Comparison of ENCODE assay signal across 1 cellular context in the genomic region with DNA sequence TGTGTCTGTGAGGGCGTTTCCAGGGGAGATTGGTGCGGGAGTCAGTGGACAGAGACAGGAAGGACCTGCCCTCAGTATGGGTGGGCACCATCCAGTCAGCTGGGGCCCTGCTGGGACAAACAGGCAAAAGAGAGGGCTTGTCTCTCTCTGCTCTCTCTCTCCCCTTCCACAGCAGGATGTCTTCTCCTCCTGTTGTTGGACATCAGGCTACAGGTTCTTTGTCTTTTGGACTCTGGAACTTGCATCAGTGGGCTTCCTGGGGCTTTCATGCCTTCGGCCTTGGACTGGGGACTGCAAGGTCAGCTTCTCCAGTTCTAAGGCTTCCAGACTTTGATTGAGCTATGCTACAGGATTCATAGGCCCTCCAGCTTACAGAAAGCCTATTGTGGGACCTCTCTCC.
A peak's percentile ranks its signal among the peaks of the same experiment; 100 is the strongest.
TF ChIP-seq lines count a peak whose summit lies in the region.

No MANE protein-coding gene starts in this region.

TF ChIP-seq in HepG2, 621 proteins besides CTCF, POLR2A, EP300 and RAD21 (continued from another document and continues in another):
- TF ChIP-seq, protein P1, sequence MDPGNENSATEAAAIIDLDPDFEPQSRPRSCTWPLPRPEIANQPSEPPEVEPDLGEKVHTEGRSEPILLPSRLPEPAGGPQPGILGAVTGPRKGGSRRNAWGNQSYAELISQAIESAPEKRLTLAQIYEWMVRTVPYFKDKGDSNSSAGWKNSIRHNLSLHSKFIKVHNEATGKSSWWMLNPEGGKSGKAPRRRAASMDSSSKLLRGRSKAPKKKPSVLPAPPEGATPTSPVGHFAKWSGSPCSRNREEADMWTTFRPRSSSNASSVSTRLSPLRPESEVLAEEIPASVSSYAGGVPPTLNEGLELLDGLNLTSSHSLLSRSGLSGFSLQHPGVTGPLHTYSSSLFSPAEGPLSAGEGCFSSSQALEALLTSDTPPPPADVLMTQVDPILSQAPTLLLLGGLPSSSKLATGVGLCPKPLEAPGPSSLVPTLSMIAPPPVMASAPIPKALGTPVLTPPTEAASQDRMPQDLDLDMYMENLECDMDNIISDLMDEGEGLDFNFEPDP (CRISPR knock-in tag; conservative IDR thresholded peaks at IDR 0.05), result no peak
- TF ChIP-seq BRCA1 (CRISPR knock-in tag; IDR thresholded peaks at IDR 0.05) (no peak), SAP130 (CRISPR knock-in tag; IDR thresholded peaks at IDR 0.05; ENCODE audit: low read depth) (peak; percentile 47), SETDB1 (CRISPR knock-in tag; IDR thresholded peaks at IDR 0.05; ENCODE audit: borderline replicate concordance) (no peak), NPAS2 (CRISPR knock-in tag; IDR thresholded peaks at IDR 0.05; ENCODE audit: borderline replicate concordance) (no peak), ZNF326 (CRISPR knock-in tag; IDR thresholded peaks at IDR 0.05; ENCODE audit: borderline replicate concordance) (no peak), ADNP (CRISPR knock-in tag; IDR thresholded peaks at IDR 0.05) (no peak), ZNF17 (CRISPR knock-in tag; IDR thresholded peaks at IDR 0.05) (no peak), ZNF292 (CRISPR knock-in tag; IDR thresholded peaks at IDR 0.05; ENCODE audit: borderline replicate concordance, low read depth) (peak; percentile 76; the same call in 1 of the 2 replicates), ZSCAN22 (CRISPR knock-in tag; IDR thresholded peaks at IDR 0.05) (no peak), PAF1 (CRISPR knock-in tag; IDR thresholded peaks at IDR 0.05) (no peak), ZNF431 (CRISPR knock-in tag; IDR thresholded peaks at IDR 0.05; ENCODE audit: borderline replicate concordance, low read depth) (no peak), ZNF572 (CRISPR knock-in tag; IDR thresholded peaks at IDR 0.05) (no peak), ZNF552 (CRISPR knock-in tag; IDR thresholded peaks at IDR 0.05; ENCODE audit: borderline replicate concordance) (no peak), U2AF2 (IDR thresholded peaks at IDR 0.05; ENCODE audit: low read depth, low read length) (no peak), PPARG (CRISPR knock-in tag; conservative IDR thresholded peaks at IDR 0.05) (peak; percentile 54), ZFP37 (CRISPR knock-in tag; IDR thresholded peaks at IDR 0.05; ENCODE audit: borderline replicate concordance) (no peak), TCF7 (IDR thresholded peaks at IDR 0.05; ENCODE audit: low read depth) (peak; percentile 44; the same call in 1 of the 2 replicates), SKI (IDR thresholded peaks at IDR 0.05; ENCODE audit: partially characterized antibody) (no peak), ZNF335 (CRISPR knock-in tag; IDR thresholded peaks at IDR 0.05) (0 out of 2 replicates have a peak, but pooled peaks have one; percentile 27), ZNF891 (CRISPR knock-in tag; IDR thresholded peaks at IDR 0.05) (0 out of 2 replicates have a peak, but pooled peaks have one; percentile 20), ZBTB21 (CRISPR knock-in tag; IDR thresholded peaks at IDR 0.05) (no peak; the same call in 1 of the 2 replicates), ZNF570 (CRISPR knock-in tag; IDR thresholded peaks at IDR 0.05; ENCODE audit: borderline replicate concordance) (no peak), REPIN1 (CRISPR knock-in tag; IDR thresholded peaks at IDR 0.05; ENCODE audit: borderline replicate concordance, low read depth) (peak; percentile 29; the same call in 1 of the 2 replicates), ZZZ3 (CRISPR knock-in tag; IDR thresholded peaks at IDR 0.05; ENCODE audit: borderline replicate concordance) (no peak), ZNF230 (CRISPR knock-in tag; IDR thresholded peaks at IDR 0.05) (no peak)
- TF ChIP-seq, protein P2, sequence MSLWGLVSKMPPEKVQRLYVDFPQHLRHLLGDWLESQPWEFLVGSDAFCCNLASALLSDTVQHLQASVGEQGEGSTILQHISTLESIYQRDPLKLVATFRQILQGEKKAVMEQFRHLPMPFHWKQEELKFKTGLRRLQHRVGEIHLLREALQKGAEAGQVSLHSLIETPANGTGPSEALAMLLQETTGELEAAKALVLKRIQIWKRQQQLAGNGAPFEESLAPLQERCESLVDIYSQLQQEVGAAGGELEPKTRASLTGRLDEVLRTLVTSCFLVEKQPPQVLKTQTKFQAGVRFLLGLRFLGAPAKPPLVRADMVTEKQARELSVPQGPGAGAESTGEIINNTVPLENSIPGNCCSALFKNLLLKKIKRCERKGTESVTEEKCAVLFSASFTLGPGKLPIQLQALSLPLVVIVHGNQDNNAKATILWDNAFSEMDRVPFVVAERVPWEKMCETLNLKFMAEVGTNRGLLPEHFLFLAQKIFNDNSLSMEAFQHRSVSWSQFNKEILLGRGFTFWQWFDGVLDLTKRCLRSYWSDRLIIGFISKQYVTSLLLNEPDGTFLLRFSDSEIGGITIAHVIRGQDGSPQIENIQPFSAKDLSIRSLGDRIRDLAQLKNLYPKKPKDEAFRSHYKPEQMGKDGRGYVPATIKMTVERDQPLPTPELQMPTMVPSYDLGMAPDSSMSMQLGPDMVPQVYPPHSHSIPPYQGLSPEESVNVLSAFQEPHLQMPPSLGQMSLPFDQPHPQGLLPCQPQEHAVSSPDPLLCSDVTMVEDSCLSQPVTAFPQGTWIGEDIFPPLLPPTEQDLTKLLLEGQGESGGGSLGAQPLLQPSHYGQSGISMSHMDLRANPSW (CRISPR knock-in tag; IDR thresholded peaks at IDR 0.05; ENCODE audit: borderline replicate concordance), result no peak
- TF ChIP-seq, protein P3, sequence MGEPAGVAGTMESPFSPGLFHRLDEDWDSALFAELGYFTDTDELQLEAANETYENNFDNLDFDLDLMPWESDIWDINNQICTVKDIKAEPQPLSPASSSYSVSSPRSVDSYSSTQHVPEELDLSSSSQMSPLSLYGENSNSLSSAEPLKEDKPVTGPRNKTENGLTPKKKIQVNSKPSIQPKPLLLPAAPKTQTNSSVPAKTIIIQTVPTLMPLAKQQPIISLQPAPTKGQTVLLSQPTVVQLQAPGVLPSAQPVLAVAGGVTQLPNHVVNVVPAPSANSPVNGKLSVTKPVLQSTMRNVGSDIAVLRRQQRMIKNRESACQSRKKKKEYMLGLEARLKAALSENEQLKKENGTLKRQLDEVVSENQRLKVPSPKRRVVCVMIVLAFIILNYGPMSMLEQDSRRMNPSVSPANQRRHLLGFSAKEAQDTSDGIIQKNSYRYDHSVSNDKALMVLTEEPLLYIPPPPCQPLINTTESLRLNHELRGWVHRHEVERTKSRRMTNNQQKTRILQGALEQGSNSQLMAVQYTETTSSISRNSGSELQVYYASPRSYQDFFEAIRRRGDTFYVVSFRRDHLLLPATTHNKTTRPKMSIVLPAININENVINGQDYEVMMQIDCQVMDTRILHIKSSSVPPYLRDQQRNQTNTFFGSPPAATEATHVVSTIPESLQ (CRISPR knock-in tag; conservative IDR thresholded peaks at IDR 0.05), result no peak
- TF ChIP-seq, protein P4, sequence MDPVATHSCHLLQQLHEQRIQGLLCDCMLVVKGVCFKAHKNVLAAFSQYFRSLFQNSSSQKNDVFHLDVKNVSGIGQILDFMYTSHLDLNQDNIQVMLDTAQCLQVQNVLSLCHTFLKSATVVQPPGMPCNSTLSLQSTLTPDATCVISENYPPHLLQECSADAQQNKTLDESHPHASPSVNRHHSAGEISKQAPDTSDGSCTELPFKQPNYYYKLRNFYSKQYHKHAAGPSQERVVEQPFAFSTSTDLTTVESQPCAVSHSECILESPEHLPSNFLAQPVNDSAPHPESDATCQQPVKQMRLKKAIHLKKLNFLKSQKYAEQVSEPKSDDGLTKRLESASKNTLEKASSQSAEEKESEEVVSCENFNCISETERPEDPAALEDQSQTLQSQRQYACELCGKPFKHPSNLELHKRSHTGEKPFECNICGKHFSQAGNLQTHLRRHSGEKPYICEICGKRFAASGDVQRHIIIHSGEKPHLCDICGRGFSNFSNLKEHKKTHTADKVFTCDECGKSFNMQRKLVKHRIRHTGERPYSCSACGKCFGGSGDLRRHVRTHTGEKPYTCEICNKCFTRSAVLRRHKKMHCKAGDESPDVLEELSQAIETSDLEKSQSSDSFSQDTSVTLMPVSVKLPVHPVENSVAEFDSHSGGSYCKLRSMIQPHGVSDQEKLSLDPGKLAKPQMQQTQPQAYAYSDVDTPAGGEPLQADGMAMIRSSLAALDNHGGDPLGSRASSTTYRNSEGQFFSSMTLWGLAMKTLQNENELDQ (CRISPR knock-in tag; IDR thresholded peaks at IDR 0.05; ENCODE audit: borderline replicate concordance), result no peak
- TF ChIP-seq, protein P5, sequence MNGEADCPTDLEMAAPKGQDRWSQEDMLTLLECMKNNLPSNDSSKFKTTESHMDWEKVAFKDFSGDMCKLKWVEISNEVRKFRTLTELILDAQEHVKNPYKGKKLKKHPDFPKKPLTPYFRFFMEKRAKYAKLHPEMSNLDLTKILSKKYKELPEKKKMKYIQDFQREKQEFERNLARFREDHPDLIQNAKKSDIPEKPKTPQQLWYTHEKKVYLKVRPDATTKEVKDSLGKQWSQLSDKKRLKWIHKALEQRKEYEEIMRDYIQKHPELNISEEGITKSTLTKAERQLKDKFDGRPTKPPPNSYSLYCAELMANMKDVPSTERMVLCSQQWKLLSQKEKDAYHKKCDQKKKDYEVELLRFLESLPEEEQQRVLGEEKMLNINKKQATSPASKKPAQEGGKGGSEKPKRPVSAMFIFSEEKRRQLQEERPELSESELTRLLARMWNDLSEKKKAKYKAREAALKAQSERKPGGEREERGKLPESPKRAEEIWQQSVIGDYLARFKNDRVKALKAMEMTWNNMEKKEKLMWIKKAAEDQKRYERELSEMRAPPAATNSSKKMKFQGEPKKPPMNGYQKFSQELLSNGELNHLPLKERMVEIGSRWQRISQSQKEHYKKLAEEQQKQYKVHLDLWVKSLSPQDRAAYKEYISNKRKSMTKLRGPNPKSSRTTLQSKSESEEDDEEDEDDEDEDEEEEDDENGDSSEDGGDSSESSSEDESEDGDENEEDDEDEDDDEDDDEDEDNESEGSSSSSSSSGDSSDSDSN (CRISPR knock-in tag; IDR thresholded peaks at IDR 0.05), result peak; percentile 43; the same call in 1 of the 2 replicates
- TF ChIP-seq, protein P6, sequence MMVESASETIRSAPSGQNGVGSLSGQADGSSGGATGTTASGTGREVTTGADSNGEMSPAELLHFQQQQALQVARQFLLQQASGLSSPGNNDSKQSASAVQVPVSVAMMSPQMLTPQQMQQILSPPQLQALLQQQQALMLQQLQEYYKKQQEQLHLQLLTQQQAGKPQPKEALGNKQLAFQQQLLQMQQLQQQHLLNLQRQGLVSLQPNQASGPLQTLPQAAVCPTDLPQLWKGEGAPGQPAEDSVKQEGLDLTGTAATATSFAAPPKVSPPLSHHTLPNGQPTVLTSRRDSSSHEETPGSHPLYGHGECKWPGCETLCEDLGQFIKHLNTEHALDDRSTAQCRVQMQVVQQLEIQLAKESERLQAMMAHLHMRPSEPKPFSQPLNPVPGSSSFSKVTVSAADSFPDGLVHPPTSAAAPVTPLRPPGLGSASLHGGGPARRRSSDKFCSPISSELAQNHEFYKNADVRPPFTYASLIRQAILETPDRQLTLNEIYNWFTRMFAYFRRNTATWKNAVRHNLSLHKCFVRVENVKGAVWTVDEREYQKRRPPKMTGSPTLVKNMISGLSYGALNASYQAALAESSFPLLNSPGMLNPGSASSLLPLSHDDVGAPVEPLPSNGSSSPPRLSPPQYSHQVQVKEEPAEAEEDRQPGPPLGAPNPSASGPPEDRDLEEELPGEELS (CRISPR knock-in tag; IDR thresholded peaks at IDR 0.05), result peak; percentile 75
- TF ChIP-seq, protein P7, sequence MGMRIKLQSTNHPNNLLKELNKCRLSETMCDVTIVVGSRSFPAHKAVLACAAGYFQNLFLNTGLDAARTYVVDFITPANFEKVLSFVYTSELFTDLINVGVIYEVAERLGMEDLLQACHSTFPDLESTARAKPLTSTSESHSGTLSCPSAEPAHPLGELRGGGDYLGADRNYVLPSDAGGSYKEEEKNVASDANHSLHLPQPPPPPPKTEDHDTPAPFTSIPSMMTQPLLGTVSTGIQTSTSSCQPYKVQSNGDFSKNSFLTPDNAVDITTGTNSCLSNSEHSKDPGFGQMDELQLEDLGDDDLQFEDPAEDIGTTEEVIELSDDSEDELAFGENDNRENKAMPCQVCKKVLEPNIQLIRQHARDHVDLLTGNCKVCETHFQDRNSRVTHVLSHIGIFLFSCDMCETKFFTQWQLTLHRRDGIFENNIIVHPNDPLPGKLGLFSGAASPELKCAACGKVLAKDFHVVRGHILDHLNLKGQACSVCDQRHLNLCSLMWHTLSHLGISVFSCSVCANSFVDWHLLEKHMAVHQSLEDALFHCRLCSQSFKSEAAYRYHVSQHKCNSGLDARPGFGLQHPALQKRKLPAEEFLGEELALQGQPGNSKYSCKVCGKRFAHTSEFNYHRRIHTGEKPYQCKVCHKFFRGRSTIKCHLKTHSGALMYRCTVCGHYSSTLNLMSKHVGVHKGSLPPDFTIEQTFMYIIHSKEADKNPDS (CRISPR knock-in tag; IDR thresholded peaks at IDR 0.05), result no peak
- TF ChIP-seq, protein P8, sequence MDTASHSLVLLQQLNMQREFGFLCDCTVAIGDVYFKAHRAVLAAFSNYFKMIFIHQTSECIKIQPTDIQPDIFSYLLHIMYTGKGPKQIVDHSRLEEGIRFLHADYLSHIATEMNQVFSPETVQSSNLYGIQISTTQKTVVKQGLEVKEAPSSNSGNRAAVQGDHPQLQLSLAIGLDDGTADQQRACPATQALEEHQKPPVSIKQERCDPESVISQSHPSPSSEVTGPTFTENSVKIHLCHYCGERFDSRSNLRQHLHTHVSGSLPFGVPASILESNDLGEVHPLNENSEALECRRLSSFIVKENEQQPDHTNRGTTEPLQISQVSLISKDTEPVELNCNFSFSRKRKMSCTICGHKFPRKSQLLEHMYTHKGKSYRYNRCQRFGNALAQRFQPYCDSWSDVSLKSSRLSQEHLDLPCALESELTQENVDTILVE (CRISPR knock-in tag; IDR thresholded peaks at IDR 0.05), result no peak; the same call in 1 of the 2 replicates
- TF ChIP-seq, protein P9, sequence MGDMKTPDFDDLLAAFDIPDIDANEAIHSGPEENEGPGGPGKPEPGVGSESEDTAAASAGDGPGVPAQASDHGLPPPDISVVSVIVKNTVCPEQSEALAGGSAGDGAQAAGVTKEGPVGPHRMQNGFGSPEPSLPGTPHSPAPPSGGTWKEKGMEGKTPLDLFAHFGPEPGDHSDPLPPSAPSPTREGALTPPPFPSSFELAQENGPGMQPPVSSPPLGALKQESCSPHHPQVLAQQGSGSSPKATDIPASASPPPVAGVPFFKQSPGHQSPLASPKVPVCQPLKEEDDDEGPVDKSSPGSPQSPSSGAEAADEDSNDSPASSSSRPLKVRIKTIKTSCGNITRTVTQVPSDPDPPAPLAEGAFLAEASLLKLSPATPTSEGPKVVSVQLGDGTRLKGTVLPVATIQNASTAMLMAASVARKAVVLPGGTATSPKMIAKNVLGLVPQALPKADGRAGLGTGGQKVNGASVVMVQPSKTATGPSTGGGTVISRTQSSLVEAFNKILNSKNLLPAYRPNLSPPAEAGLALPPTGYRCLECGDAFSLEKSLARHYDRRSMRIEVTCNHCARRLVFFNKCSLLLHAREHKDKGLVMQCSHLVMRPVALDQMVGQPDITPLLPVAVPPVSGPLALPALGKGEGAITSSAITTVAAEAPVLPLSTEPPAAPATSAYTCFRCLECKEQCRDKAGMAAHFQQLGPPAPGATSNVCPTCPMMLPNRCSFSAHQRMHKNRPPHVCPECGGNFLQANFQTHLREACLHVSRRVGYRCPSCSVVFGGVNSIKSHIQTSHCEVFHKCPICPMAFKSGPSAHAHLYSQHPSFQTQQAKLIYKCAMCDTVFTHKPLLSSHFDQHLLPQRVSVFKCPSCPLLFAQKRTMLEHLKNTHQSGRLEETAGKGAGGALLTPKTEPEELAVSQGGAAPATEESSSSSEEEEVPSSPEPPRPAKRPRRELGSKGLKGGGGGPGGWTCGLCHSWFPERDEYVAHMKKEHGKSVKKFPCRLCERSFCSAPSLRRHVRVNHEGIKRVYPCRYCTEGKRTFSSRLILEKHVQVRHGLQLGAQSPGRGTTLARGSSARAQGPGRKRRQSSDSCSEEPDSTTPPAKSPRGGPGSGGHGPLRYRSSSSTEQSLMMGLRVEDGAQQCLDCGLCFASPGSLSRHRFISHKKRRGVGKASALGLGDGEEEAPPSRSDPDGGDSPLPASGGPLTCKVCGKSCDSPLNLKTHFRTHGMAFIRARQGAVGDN (CRISPR knock-in tag; IDR thresholded peaks at IDR 0.05), result peak; percentile 53
- TF ChIP-seq, protein P10, sequence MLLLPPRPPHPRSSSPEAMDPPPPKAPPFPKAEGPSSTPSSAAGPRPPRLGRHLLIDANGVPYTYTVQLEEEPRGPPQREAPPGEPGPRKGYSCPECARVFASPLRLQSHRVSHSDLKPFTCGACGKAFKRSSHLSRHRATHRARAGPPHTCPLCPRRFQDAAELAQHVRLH (CRISPR knock-in tag; IDR thresholded peaks at IDR 0.05; ENCODE audit: borderline replicate concordance, low read depth), result peak; percentile 66; the same call in 1 of the 2 replicates
